In genomic region chr11:65497141-65498041, GRCh38 we compare ENCODE assay signal across 8 cellular contexts. TPM values are rescaled to one million over a fixed set of nuclear protein-coding genes. Genes with fewer than 3 reads are reported as not detected.
DNase-seq lines count a peak whose midpoint lies in the region; ATAC-seq and TF ChIP-seq lines count a peak whose summit lies in the region.

No MANE protein-coding gene starts in this region.

- DNase-seq in AG10803 (ENCODE audit: low read depth) = peak; percentile 99
- peak; percentile 98 to 100 for DNase-seq in NCI-H446 (lab: John Stamatoyannopoulos, UW)
- DNase-seq in activated CD4-positive, CD25-positive, alpha-beta regulatory T cell treated with anti-CD3 and anti-CD28 coated beads, Interleukin-2, amount 50 U/mL, for 16 hours (ENCODE audit: low read depth, low spot score) = peak; percentile 94
- peak; percentile 97 for DNase-seq in cerebellar cortex (ENCODE audit: low spot score)
- no peak for DNase-seq in kidney epithelial cell (ENCODE audit: low read depth)
- peak; percentile 99 for DNase-seq in stimulated activated CD4-positive, alpha-beta T cell treated with anti-CD3 and anti-CD28 coated beads, Interleukin-15, amount 100 ng/mL, for 48 hours (ENCODE audit: low read depth in 2 of 2)

- TF ChIP-seq CTCF in AG10803 (conservative IDR thresholded peaks at IDR 0.05; ENCODE audit: low read length) (no peak; the same call in 1 of the 2 replicates), kidney epithelial cell (IDR thresholded peaks at IDR 0.05; ENCODE audit: insufficient read depth, low read length, poor library complexity, severe bottlenecking) (no peak)

- H3K27me3 ChIP-seq in kidney epithelial cell (ENCODE audit: control insufficient read depth, insufficient read depth, low read length) = no peaks in the 10 kb centered on the region

- ATAC-seq in GM19043 (IDR thresholded peaks at IDR 0.05; ENCODE audit: low read depth, unreplicated experiment) = peak; percentile 66
- peak; percentile 53 for ATAC-seq in HG03354 (IDR thresholded peaks at IDR 0.05; ENCODE audit: poor library complexity, severe bottlenecking, unreplicated experiment)

- H3K4me3 ChIP-seq in AG10803 (ENCODE audit: low read length) = peak overlapping the region; percentile 96
- peak overlapping the region; percentile 84 for H3K4me3 ChIP-seq in kidney epithelial cell (ENCODE audit: low read depth, low read length)

- no peaks in the 10 kb centered on the region for H3K36me3 ChIP-seq in kidney epithelial cell (ENCODE audit: control insufficient read depth, insufficient read depth, low read length)

RNA-seq across cellular contexts. Expression of gene MALAT1, which starts 1.5 kb away (rescaled TPM):
- total RNA-seq in kidney epithelial cell = 1,605 and 1,895 TPM in 2 replicates

RNA-seq across cellular contexts. Expression of gene SCYL1, which starts 27.5 kb away (rescaled TPM):
- total RNA-seq in kidney epithelial cell = 116 and 121 TPM in 2 replicates
